22 cellular contexts compared by ENCODE assay signal in genomic region chr3:158479051-158479450, GRCh38.
"Had no signal": no experiment of that assay in that cellular context is flagged by ENCODE, and none has a peak within 500 bp of the region (broad histone marks: within the 10 kb centered on the region; RNA-seq: fewer than 3 reads in every experiment).

No MANE protein-coding gene starts in this region.

- H3K4me3 Mint-ChIP-seq: IgD-negative memory B cell had no signal

- DNase-seq: Kasumi-1, MM.1S, NCI-H1092 treated with DMSO at 0.1 percent for 48 hours, NCI-H1436, NCI-H187, NCI-H2029, NCI-H2081 treated with DMSO at 0.1 percent for 48 hours, NCI-H2171, NCI-H226, NCI-H446, NCI-H510A, NCI-H524 treated with DMSO at 0.1 percent for 48 hours, NCI-H69, NCI-H774, SHP77, SK-N-SH had no signal

- H3K27ac Mint-ChIP-seq: IgD-negative memory B cell had no signal

- H3K4me1 Mint-ChIP-seq: IgD-negative memory B cell had no signal

- H3K27ac ChIP-seq: HL-60, KMS-11, RWPE1 had no signal

- FAIRE-seq: HTR-8/SVneo had no signal

- H3K4me3 ChIP-seq: K562 had no signal

- ATAC-seq: K562 had no signal

- H3K27me3 Mint-ChIP-seq: IgD-negative memory B cell had no signal

- H3K9me3 Mint-ChIP-seq: IgD-negative memory B cell had no signal

- H3K9me3 ChIP-seq: SK-N-SH had no signal
